ENCODE assay signal across 23 cellular contexts in genomic region chr5:41296066-41296465, GRCh38.
"Had no signal": no experiment of that assay in that cellular context is flagged by ENCODE, and none has a peak within 500 bp of the region (broad histone marks: within the 10 kb centered on the region; RNA-seq: fewer than 3 reads in every experiment).

No MANE protein-coding gene starts in this region.

- H3K27ac Mint-ChIP-seq: dendritic cell treated with granulocyte-macrophage colony-stimulating factor and Interleukin-4, amounts not matched to agents 40 ng/mL and 50 ng/mL, for 4 days; effector memory CD8-positive, alpha-beta T cell; endodermal cell had no signal

- H3K27me3 ChIP-seq: colonic mucosa, esophagus muscularis mucosa, esophagus squamous epithelium, foreskin keratinocyte, gastrocnemius medialis, gastroesophageal sphincter, heart left ventricle, heart right ventricle had no signal

- H3K4me3 ChIP-seq: colonic mucosa, coronary artery, dorsolateral prefrontal cortex, esophagus muscularis mucosa, esophagus squamous epithelium, gastrocnemius medialis, gastroesophageal sphincter, heart left ventricle, heart right ventricle had no signal

- H3K9me3 ChIP-seq: colonic mucosa, esophagus muscularis mucosa, gastrocnemius medialis, gastroesophageal sphincter, heart left ventricle, heart right ventricle had no signal

- H3K36me3 ChIP-seq: colonic mucosa, esophagus muscularis mucosa, esophagus squamous epithelium, gastrocnemius medialis, gastroesophageal sphincter, heart left ventricle, heart right ventricle had no signal

- H3K4me3 Mint-ChIP-seq: dendritic cell treated with granulocyte-macrophage colony-stimulating factor and Interleukin-4, amounts not matched to agents 40 ng/mL and 50 ng/mL, for 4 days; effector memory CD8-positive, alpha-beta T cell; endodermal cell had no signal

- H3K27ac ChIP-seq: colonic mucosa, coronary artery, dorsolateral prefrontal cortex, epithelial cell of prostate, esophagus muscularis mucosa, esophagus squamous epithelium, foreskin keratinocyte, gastrocnemius medialis, gastroesophageal sphincter, heart left ventricle, heart right ventricle had no signal

- DNase-seq: colonic mucosa; cortex of kidney; dermis blood vessel endothelial cell; dorsolateral prefrontal cortex; effector CD4-positive, alpha-beta T cell; effector CD8-positive, alpha-beta T cell; effector memory CD4-positive, alpha-beta T cell; effector memory CD8-positive, alpha-beta T cell; endodermal cell; erythroblast; esophagus squamous epithelium; foreskin fibroblast; foreskin keratinocyte; gastrocnemius medialis; glutamatergic neuron; head of caudate nucleus; heart left ventricle; heart right ventricle had no signal

- H3K4me1 Mint-ChIP-seq: endodermal cell had no signal

- H3K9me3 Mint-ChIP-seq: dendritic cell treated with granulocyte-macrophage colony-stimulating factor and Interleukin-4, amounts not matched to agents 40 ng/mL and 50 ng/mL, for 4 days; endodermal cell had no signal

- H3K4me1 ChIP-seq: colonic mucosa, esophagus muscularis mucosa, esophagus squamous epithelium, foreskin keratinocyte, gastrocnemius medialis, gastroesophageal sphincter, heart left ventricle, heart right ventricle had no signal

- H3K27me3 Mint-ChIP-seq: dendritic cell treated with granulocyte-macrophage colony-stimulating factor and Interleukin-4, amounts not matched to agents 40 ng/mL and 50 ng/mL, for 4 days; effector memory CD8-positive, alpha-beta T cell had no signal
